In genomic region chr1:203592156-203592555, GRCh38 we compare ENCODE assay signal across 1 cellular context.
TF ChIP-seq lines count a peak whose summit lies in the region.

No MANE protein-coding gene starts in this region.

TF ChIP-seq in GM23338, 12 proteins besides CTCF, POLR2A, EP300 and RAD21 (continued from another document):
- TF ChIP-seq, protein P1, sequence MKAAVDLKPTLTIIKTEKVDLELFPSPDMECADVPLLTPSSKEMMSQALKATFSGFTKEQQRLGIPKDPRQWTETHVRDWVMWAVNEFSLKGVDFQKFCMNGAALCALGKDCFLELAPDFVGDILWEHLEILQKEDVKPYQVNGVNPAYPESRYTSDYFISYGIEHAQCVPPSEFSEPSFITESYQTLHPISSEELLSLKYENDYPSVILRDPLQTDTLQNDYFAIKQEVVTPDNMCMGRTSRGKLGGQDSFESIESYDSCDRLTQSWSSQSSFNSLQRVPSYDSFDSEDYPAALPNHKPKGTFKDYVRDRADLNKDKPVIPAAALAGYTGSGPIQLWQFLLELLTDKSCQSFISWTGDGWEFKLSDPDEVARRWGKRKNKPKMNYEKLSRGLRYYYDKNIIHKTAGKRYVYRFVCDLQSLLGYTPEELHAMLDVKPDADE (IDR thresholded peaks at IDR 0.05) = no peak
- TF ChIP-seq ZNF331 (CRISPR knock-in tag; IDR thresholded peaks at IDR 0.05; ENCODE audit: low read depth) (no peak), EZH2 (IDR thresholded peaks at IDR 0.05; ENCODE audit: low read depth, unreplicated experiment) (no peak), NANOG (IDR thresholded peaks at IDR 0.05; ENCODE audit: borderline replicate concordance) (no peak), JUNB (IDR thresholded peaks at IDR 0.05; ENCODE audit: unreplicated experiment) (no peak), POLR2AphosphoS5 (IDR thresholded peaks at IDR 0.05; ENCODE audit: low read depth) (no peak), CREB1 (CRISPR knock-in tag; IDR thresholded peaks at IDR 0.05; ENCODE audit: low read depth) (no peak), REST (IDR thresholded peaks at IDR 0.05; ENCODE audit: unreplicated experiment) (no peak), ZNF114 (CRISPR knock-in tag; IDR thresholded peaks at IDR 0.05) (no peak)
TF ChIP-seq in GM23338: peak in this region for 0.
